Comparison of ENCODE assay signal across 16 cellular contexts in the genomic region with DNA sequence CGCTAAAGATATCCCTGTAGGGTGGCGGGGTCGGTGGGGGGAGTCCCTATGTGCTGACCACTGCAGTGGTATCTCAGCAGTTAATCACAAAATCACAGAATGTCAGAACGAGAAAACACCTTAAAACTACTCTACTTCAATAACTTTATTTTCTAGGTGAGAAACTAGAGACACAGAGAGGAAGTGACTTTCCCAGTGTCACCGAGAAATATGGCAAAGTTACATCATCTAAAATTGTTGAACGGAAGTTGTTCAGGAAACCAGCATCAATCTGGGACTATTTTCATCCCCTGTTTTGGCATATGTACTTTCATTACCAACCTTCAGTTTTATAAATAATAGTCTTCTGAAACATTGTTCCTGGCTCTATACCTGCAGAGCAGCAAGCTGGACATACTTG.
"Had no signal": no experiment of that assay in that cellular context is flagged by ENCODE, and none has a peak within 500 bp of the region (broad histone marks: within the 10 kb centered on the region; RNA-seq: fewer than 3 reads in every experiment).

No MANE protein-coding gene starts in this region.

- DNase-seq: activated B cell treated with CpG ODN at 0.5 μM for 24 hours; activated CD4-positive, alpha-beta T cell treated with anti-CD3 and anti-CD28 coated beads, Interleukin-2, amount 10 ng/mL, durations not matched to agents 7 days and 5 days; activated naive CD4-positive, alpha-beta T cell treated with anti-CD3 and anti-CD28 coated beads, Interleukin-2, amount 10 ng/mL, durations not matched to agents 7 days and 5 days; activated T-cell treated with anti-CD3 and anti-CD28 coated beads for 4 hours; caudate nucleus; colonic mucosa; effector CD8-positive, alpha-beta T cell; pancreas; stomach had no signal

- H3K27me3 ChIP-seq: adrenal gland, colonic mucosa, gastroesophageal sphincter, neural progenitor cell, pancreas, stomach had no signal

- H3K36me3 Mint-ChIP-seq: activated naive CD4-positive, alpha-beta T cell treated with anti-CD3 and anti-CD28 coated beads, Interleukin-2, amount 10 ng/mL, durations not matched to agents 7 days and 5 days; neural progenitor cell had no signal

- ATAC-seq: activated T-helper 17 cell treated with anti-CD3 and anti-CD28 coated beads, Interleukin-2, amount 50 U/mL, for 72 hours; gastroesophageal sphincter had no signal

- H3K9me3 ChIP-seq: adrenal gland, colonic mucosa, gastroesophageal sphincter, pancreas, stomach, thoracic aorta had no signal

- H3K4me2 ChIP-seq: neural progenitor cell had no signal

- H3K4me1 Mint-ChIP-seq: activated CD4-positive, alpha-beta T cell treated with anti-CD3 and anti-CD28 coated beads, Interleukin-2, amount 10 ng/mL, durations not matched to agents 7 days and 5 days; activated naive CD4-positive, alpha-beta T cell treated with anti-CD3 and anti-CD28 coated beads, Interleukin-2, amount 10 ng/mL, durations not matched to agents 7 days and 5 days; activated T-helper 17 cell treated with anti-CD3 and anti-CD28 coated beads, Interleukin-2, amount 50 U/mL, for 72 hours; neural progenitor cell had no signal

- FAIRE-seq: pancreas, TTC549 had no signal

- H3K4me3 ChIP-seq: adrenal gland, colonic mucosa, gastroesophageal sphincter, neural progenitor cell, pancreas, stomach, thoracic aorta had no signal

- H2AFZ ChIP-seq: neural progenitor cell had no signal

- H3K36me3 ChIP-seq: adrenal gland, colonic mucosa, gastroesophageal sphincter, neural progenitor cell, pancreas, stomach, thoracic aorta had no signal

- H3K9ac ChIP-seq: neural progenitor cell had no signal

- H3K27me3 Mint-ChIP-seq: activated B cell treated with CpG ODN at 0.5 μM for 24 hours; activated CD4-positive, alpha-beta T cell treated with anti-CD3 and anti-CD28 coated beads, Interleukin-2, amount 10 ng/mL, durations not matched to agents 7 days and 5 days; activated naive CD4-positive, alpha-beta T cell treated with anti-CD3 and anti-CD28 coated beads, Interleukin-2, amount 10 ng/mL, durations not matched to agents 7 days and 5 days had no signal

- H3K27ac Mint-ChIP-seq: activated B cell treated with CpG ODN at 0.5 μM for 24 hours; activated CD4-positive, alpha-beta T cell treated with anti-CD3 and anti-CD28 coated beads, Interleukin-2, amount 10 ng/mL, durations not matched to agents 7 days and 5 days; activated naive CD4-positive, alpha-beta T cell treated with anti-CD3 and anti-CD28 coated beads, Interleukin-2, amount 10 ng/mL, durations not matched to agents 7 days and 5 days; activated T-helper 17 cell treated with anti-CD3 and anti-CD28 coated beads, Interleukin-2, amount 50 U/mL, for 72 hours; neural progenitor cell had no signal

- H3K4me1 ChIP-seq: colonic mucosa, gastroesophageal sphincter, neural progenitor cell had no signal

- H3K27ac ChIP-seq: colonic mucosa, epithelial cell of prostate, gastroesophageal sphincter, neural progenitor cell, pancreas, thoracic aorta had no signal

- H3K4me3 Mint-ChIP-seq: activated B cell treated with CpG ODN at 0.5 μM for 24 hours; activated CD4-positive, alpha-beta T cell treated with anti-CD3 and anti-CD28 coated beads, Interleukin-2, amount 10 ng/mL, durations not matched to agents 7 days and 5 days; activated naive CD4-positive, alpha-beta T cell treated with anti-CD3 and anti-CD28 coated beads, Interleukin-2, amount 10 ng/mL, durations not matched to agents 7 days and 5 days; activated T-helper 17 cell treated with anti-CD3 and anti-CD28 coated beads, Interleukin-2, amount 50 U/mL, for 72 hours; neural progenitor cell had no signal

- H3K9me3 Mint-ChIP-seq: activated B cell treated with CpG ODN at 0.5 μM for 24 hours; activated CD4-positive, alpha-beta T cell treated with anti-CD3 and anti-CD28 coated beads, Interleukin-2, amount 10 ng/mL, durations not matched to agents 7 days and 5 days; activated T-helper 17 cell treated with anti-CD3 and anti-CD28 coated beads, Interleukin-2, amount 50 U/mL, for 72 hours; neural progenitor cell had no signal
